Comparison of ENCODE assay signal across 12 cellular contexts in the genomic region with DNA sequence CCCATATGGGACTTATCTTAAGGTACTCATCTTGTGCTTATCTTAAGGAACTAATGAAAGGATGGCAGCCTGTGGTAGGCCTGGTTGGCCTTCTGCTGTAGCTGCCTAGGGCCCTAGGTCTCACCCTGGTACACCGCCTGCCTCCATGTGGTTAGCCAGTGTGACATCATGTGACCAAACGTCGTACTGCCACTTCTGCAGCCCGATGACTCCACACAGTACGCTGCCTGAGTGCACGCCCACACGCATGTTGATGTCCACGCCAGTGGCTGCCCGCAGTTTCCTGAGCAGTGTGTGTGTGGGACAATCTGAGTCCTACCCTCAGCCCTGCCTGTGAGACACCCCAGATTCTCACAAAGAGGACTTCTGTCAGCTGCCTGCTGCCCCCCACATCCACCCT. TPM values are rescaled to one million over a fixed set of nuclear protein-coding genes. Genes with fewer than 3 reads are reported as not detected.
DNase-seq lines count a peak whose midpoint lies in the region; ATAC-seq, FAIRE-seq and TF ChIP-seq lines count a peak whose summit lies in the region.
"Had no signal": no experiment of that assay in that cellular context is flagged by ENCODE, and none has a peak within 500 bp of the region (broad histone marks: within the 10 kb centered on the region; RNA-seq: fewer than 3 reads in every experiment).

No MANE protein-coding gene starts in this region.

- intact Hi-C loops in activated naive CD4-positive, alpha-beta T cell treated with anti-CD3 and anti-CD28 coated beads for 36 hours (cut with micrococcal nuclease), result loop anchor here (10.0 kb wide), 1 partner anchor 825 kb away; no protein-coding TSS in a partner anchor
- intact Hi-C loops in kidney (cut with DNase I), result no loop called here

- no peak for FAIRE-seq in kidney (lab: Jason Lieb, UNC)
- FAIRE-seq: A549 had no signal

- no peak overlapping the region for H3K4me3 Mint-ChIP-seq in activated naive CD4-positive, alpha-beta T cell treated with anti-CD3 and anti-CD28 coated beads for 36 hours
- no peak overlapping the region for H3K4me3 Mint-ChIP-seq in stimulated activated naive CD8-positive, alpha-beta T cell treated with anti-CD3 and anti-CD28 coated beads, Interleukin-15, amount 100 ng/mL, for 72 hours

- ATAC-seq in stimulated activated naive CD8-positive, alpha-beta T cell treated with anti-CD3 and anti-CD28 coated beads, Interleukin-15, amount 100 ng/mL, for 72 hours, result peak; percentile 62
- ATAC-seq: A549, foreskin keratinocyte had no signal

- no peak overlapping the region for H3K27ac Mint-ChIP-seq in activated naive CD4-positive, alpha-beta T cell treated with anti-CD3 and anti-CD28 coated beads for 36 hours
- no peak overlapping the region for H3K27ac Mint-ChIP-seq in stimulated activated naive CD8-positive, alpha-beta T cell treated with anti-CD3 and anti-CD28 coated beads, Interleukin-15, amount 100 ng/mL, for 72 hours

- no peak overlapping the region for H3K27ac ChIP-seq in kidney (ENCODE audit: low read depth in 2 of 2, low read length in 2 of 2)
- H3K27ac ChIP-seq: A549, foreskin keratinocyte had no signal

- no peaks in the 10 kb centered on the region for H3K9me3 Mint-ChIP-seq in activated naive CD4-positive, alpha-beta T cell treated with anti-CD3 and anti-CD28 coated beads for 36 hours
- no peaks in the 10 kb centered on the region for H3K9me3 Mint-ChIP-seq in stimulated activated naive CD8-positive, alpha-beta T cell treated with anti-CD3 and anti-CD28 coated beads, Interleukin-15, amount 100 ng/mL, for 72 hours

- H3K36me3 ChIP-seq in kidney (ENCODE audit: control insufficient read depth in 1 of 2, insufficient read depth in 2 of 2, low read length in 2 of 2), result no peaks in the 10 kb centered on the region

- H3K9me3 ChIP-seq in kidney (ENCODE audit: control insufficient read depth in 1 of 2, low read length in 2 of 2), result no peaks in the 10 kb centered on the region
- H3K9me3 ChIP-seq: A549 had no signal

- H3K9ac ChIP-seq in kidney (ENCODE audit: low read length in 2 of 2), result no peak overlapping the region

- H3K4me1 Mint-ChIP-seq in activated naive CD4-positive, alpha-beta T cell treated with anti-CD3 and anti-CD28 coated beads for 36 hours (ENCODE audit: low read depth), result peaks cover 25% of the 10 kb centered on the region
- H3K4me1 Mint-ChIP-seq in stimulated activated naive CD8-positive, alpha-beta T cell treated with anti-CD3 and anti-CD28 coated beads, Interleukin-15, amount 100 ng/mL, for 72 hours, result peaks cover 59% of the 10 kb centered on the region

- DNase-seq in activated naive CD4-positive, alpha-beta T cell treated with Interleukin-2 at 50 U/mL for 16 hours, result peak; percentile 69
- no peak for DNase-seq in activated naive CD4-positive, alpha-beta T cell treated with anti-CD3 and anti-CD28 coated beads for 36 hours
- DNase-seq in activated T-cell treated with anti-CD3 and anti-CD28 coated beads for 4 hours (peak; percentile 24), kidney (peak; percentile 82), SHP77 treated with DMSO at 0.1 percent for 48 hours (lab: John Stamatoyannopoulos, UW) (no peak), NCI-H187 (lab: John Stamatoyannopoulos, UW) (no peak), D341Med (ENCODE audit: low spot score) (no peak)
- peak in 1 of 2 donors; percentile 61 for DNase-seq in stimulated activated naive CD8-positive, alpha-beta T cell treated with anti-CD3 and anti-CD28 coated beads, Interleukin-15, amount 100 ng/mL, for 72 hours
- DNase-seq: foreskin keratinocyte, NCI-H2171 had no signal

- no peaks in the 10 kb centered on the region for H3K36me3 Mint-ChIP-seq in activated naive CD4-positive, alpha-beta T cell treated with anti-CD3 and anti-CD28 coated beads for 36 hours (ENCODE audit: low read depth)

- H3K27me3 Mint-ChIP-seq in activated naive CD4-positive, alpha-beta T cell treated with anti-CD3 and anti-CD28 coated beads for 36 hours (ENCODE audit: low read depth), result peaks cover 20% of the 10 kb centered on the region
- peaks cover 59% of the 10 kb centered on the region for H3K27me3 Mint-ChIP-seq in stimulated activated naive CD8-positive, alpha-beta T cell treated with anti-CD3 and anti-CD28 coated beads, Interleukin-15, amount 100 ng/mL, for 72 hours

- CTCF ChIA-PET in activated naive CD4-positive, alpha-beta T cell treated with anti-CD3 and anti-CD28 coated beads for 36 hours (lab: Charles Lee), result interaction anchor here (0.6 to 25.1 kb wide), 5 partner anchors 8 to 249 kb away, joined by 3 to 617 read pairs (median 6); a partner anchor contains a TSS

- H3K4me1 ChIP-seq in kidney (ENCODE audit: control insufficient read depth in 1 of 2, insufficient read depth in 1 of 2, low read depth in 1 of 2, low read length in 2 of 2), result peaks cover 10 to 11% of the 10 kb centered on the region in 2 donors
- H3K4me1 ChIP-seq: foreskin keratinocyte had no signal

- no peak for TF ChIP-seq CTCF in kidney (IDR thresholded peaks at IDR 0.05; ENCODE audit: borderline replicate concordance, extremely low read depth, insufficient read depth)

- no peak overlapping the region for H3K4me3 ChIP-seq in kidney (ENCODE audit: low read length in 2 of 2)
- H3K4me3 ChIP-seq: A549 had no signal

RNA-seq across cellular contexts. Expression of a gene that starts 5.1 kb away (rescaled TPM):
- 1 to 10 TPM; 1.6 to 2.4 TPM for total RNA-seq in activated naive CD4-positive, alpha-beta T cell treated with anti-CD3 and anti-CD28 coated beads for 36 hours
- total RNA-seq in kidney, result 57.5 TPM
- 19.2 TPM for polyA plus RNA-seq in kidney (ENCODE audit: insufficient read depth, low read depth, low replicate concordance)
- total RNA-seq: myocyte had no signal
- polyA plus RNA-seq: A549 had no signal

RNA-seq across cellular contexts. Expression of a gene that starts 10.1 kb away (rescaled TPM):
- 1 to 10 TPM; 5.9 to 7.6 TPM for total RNA-seq in activated naive CD4-positive, alpha-beta T cell treated with anti-CD3 and anti-CD28 coated beads for 36 hours
- 19.5 TPM for total RNA-seq in kidney
- polyA plus RNA-seq in kidney (ENCODE audit: insufficient read depth, low read depth, low replicate concordance), result 5.1 TPM
- total RNA-seq: myocyte had no signal
- polyA plus RNA-seq: A549 had no signal

RNA-seq across cellular contexts. Expression of a gene that starts 18.4 kb away (rescaled TPM):
- 10 to 100 TPM; 10.6 to 11.4 TPM for total RNA-seq in activated naive CD4-positive, alpha-beta T cell treated with anti-CD3 and anti-CD28 coated beads for 36 hours
- 9.3 TPM for total RNA-seq in kidney
- polyA plus RNA-seq in kidney (ENCODE audit: insufficient read depth, low read depth, low replicate concordance), result 4.6 TPM

RNA-seq across cellular contexts. Expression of a gene that starts 19.8 kb away (rescaled TPM):
- total RNA-seq in activated naive CD4-positive, alpha-beta T cell treated with anti-CD3 and anti-CD28 coated beads for 36 hours, result 10 to 100 TPM; 12.2 to 12.8 TPM
- total RNA-seq in kidney, result 9.2 TPM
- 0.67 TPM for polyA plus RNA-seq in kidney (ENCODE audit: insufficient read depth, low read depth, low replicate concordance)

RNA-seq across cellular contexts. Expression of a gene that starts 22.0 kb away (rescaled TPM):
- 10 to 100 TPM; 10.9 to 15.1 TPM for total RNA-seq in activated naive CD4-positive, alpha-beta T cell treated with anti-CD3 and anti-CD28 coated beads for 36 hours
- 22.4 TPM for total RNA-seq in kidney
- 49.7 TPM for polyA plus RNA-seq in kidney (ENCODE audit: insufficient read depth, low read depth, low replicate concordance)
- total RNA-seq: myocyte had no signal

Comparison
In these comparisons a context has a peak if more than half of its experiments do, and no peak if none do; other contexts are left out.
1. DNase-seq: peak in activated naive CD4-positive, alpha-beta T cell treated with Interleukin-2 at 50 U/mL for 16 hours (single experiment), activated T-cell treated with anti-CD3 and anti-CD28 coated beads for 4 hours (single experiment) and kidney (single experiment); none in activated naive CD4-positive, alpha-beta T cell treated with anti-CD3 and anti-CD28 coated beads for 36 hours (single experiment), SHP77 treated with DMSO at 0.1 percent for 48 hours (single experiment), NCI-H187 (0 of 2) and D341Med (single experiment).
2. RNA of a gene that starts 5.1 kb away (total RNA-seq): 57.5 TPM in kidney (single experiment); 1.6 to 2.4 TPM in activated naive CD4-positive, alpha-beta T cell treated with anti-CD3 and anti-CD28 coated beads for 36 hours; every median in the first group is over 10 times any median in the second.